Comparison of ENCODE assay signal across 1 cellular context in the genomic region with DNA sequence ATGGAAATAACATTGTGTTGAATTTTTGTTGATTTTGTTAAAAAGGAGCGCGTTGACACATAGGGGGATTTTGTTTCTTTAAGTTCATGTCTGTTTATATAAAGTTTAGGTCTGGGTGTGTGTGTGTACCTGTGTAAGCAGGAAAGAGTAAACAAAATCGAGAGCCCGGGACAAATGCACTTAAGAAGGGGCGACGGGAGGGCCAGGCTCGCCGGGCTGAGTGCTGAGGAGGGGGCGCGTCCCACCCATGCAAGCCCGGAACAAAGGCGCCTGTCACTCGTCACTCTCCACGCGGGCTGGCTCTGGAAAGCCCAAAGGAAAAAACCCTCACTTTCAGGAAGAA.
A peak's percentile ranks its signal among the peaks of the same experiment; 100 is the strongest.
TF ChIP-seq lines count a peak whose summit lies in the region.

No MANE protein-coding gene starts in this region.

TF ChIP-seq in GM12878, 131 proteins besides CTCF, POLR2A, EP300 and RAD21:
- TF ChIP-seq, protein P1, sequence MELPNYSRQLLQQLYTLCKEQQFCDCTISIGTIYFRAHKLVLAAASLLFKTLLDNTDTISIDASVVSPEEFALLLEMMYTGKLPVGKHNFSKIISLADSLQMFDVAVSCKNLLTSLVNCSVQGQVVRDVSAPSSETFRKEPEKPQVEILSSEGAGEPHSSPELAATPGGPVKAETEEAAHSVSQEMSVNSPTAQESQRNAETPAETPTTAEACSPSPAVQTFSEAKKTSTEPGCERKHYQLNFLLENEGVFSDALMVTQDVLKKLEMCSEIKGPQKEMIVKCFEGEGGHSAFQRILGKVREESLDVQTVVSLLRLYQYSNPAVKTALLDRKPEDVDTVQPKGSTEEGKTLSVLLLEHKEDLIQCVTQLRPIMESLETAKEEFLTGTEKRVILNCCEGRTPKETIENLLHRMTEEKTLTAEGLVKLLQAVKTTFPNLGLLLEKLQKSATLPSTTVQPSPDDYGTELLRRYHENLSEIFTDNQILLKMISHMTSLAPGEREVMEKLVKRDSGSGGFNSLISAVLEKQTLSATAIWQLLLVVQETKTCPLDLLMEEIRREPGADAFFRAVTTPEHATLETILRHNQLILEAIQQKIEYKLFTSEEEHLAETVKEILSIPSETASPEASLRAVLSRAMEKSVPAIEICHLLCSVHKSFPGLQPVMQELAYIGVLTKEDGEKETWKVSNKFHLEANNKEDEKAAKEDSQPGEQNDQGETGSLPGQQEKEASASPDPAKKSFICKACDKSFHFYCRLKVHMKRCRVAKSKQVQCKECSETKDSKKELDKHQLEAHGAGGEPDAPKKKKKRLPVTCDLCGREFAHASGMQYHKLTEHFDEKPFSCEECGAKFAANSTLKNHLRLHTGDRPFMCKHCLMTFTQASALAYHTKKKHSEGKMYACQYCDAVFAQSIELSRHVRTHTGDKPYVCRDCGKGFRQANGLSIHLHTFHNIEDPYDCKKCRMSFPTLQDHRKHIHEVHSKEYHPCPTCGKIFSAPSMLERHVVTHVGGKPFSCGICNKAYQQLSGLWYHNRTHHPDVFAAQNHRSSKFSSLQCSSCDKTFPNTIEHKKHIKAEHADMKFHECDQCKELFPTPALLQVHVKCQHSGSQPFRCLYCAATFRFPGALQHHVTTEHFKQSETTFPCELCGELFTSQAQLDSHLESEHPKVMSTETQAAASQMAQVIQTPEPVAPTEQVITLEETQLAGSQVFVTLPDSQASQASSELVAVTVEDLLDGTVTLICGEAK (IDR thresholded peaks at IDR 0.05; ENCODE audit: borderline replicate concordance) = peak; percentile 62
- TF ChIP-seq MYC (IDR thresholded peaks at IDR 0.05; ENCODE audit: insufficient read depth, insufficient read length, insufficient replicate concordance, low read length, severe bottlenecking) = no peak
